ENCODE assay signal across 8 cellular contexts in genomic region chr1:156493154-156493631, GRCh38. TPM values are rescaled to one million over a fixed set of nuclear protein-coding genes. Genes with fewer than 3 reads are reported as not detected.
DNase-seq lines count a peak whose midpoint lies in the region; ATAC-seq, FAIRE-seq and TF ChIP-seq lines count a peak whose summit lies in the region.

No MANE protein-coding gene starts in this region.

- H3K9me3 ChIP-seq in Caco-2, result no peaks in the 10 kb centered on the region
- no peaks in the 10 kb centered on the region for H3K9me3 ChIP-seq in neural progenitor cell (ENCODE audit: low read depth)

- CTCF ChIA-PET in Caco-2 (lab: Charles Lee), result no interaction called here

- POLR2A ChIA-PET in Caco-2 (lab: Charles Lee), result no interaction called here

- H3K27ac ChIP-seq in neural progenitor cell, result no peak overlapping the region

- BruUV-seq in Caco-2 (replicated peaks; lab: Mats Ljungman, UMichigan), result no TSS peak

- no peak for TF ChIP-seq CTCF in Caco-2 (IDR thresholded peaks at IDR 0.05; ENCODE audit: insufficient read depth in 1 of 2, low read depth in 1 of 2, low read length in 1 of 2, severe bottlenecking in 1 of 2, unreplicated experiment in 1 of 2)
- no peak for TF ChIP-seq CTCF in NB4 (IDR thresholded peaks at IDR 0.05; ENCODE audit: low read depth, low read length)
- no peak for TF ChIP-seq CTCF in neural progenitor cell (IDR thresholded peaks at IDR 0.05)

- H4K20me1 ChIP-seq in neural progenitor cell (ENCODE audit: low read depth), result peaks cover 89% of the 10 kb centered on the region

- H3K27me3 Mint-ChIP-seq in Caco-2 (ENCODE audit: insufficient read depth, unreplicated experiment), result no peaks in the 10 kb centered on the region
- peaks cover 5% of the 10 kb centered on the region for H3K27me3 Mint-ChIP-seq in neural progenitor cell (ENCODE audit: insufficient read depth, low read depth)

- H3K4me1 ChIP-seq in Caco-2, result no peaks in the 10 kb centered on the region
- peaks cover 55% of the 10 kb centered on the region for H3K4me1 ChIP-seq in neural progenitor cell

- H3K4me1 Mint-ChIP-seq in Caco-2 (ENCODE audit: low read depth, unreplicated experiment), result peaks cover 22% of the 10 kb centered on the region
- H3K4me1 Mint-ChIP-seq in neural progenitor cell, result peaks cover 78% of the 10 kb centered on the region

- ATAC-seq in HG03159 (IDR thresholded peaks at IDR 0.05; ENCODE audit: unreplicated experiment) (no peak), GM21423 (IDR thresholded peaks at IDR 0.05; ENCODE audit: unreplicated experiment) (no peak)

- no peak for FAIRE-seq in H54 (lab: Jason Lieb, UNC)

- no peak overlapping the region for H2AFZ ChIP-seq in neural progenitor cell (replicated peaks)

- DNase-seq in Caco-2, result no peak
- DNase-seq in NB4 (ENCODE audit: low read depth), result peak; percentile 84
- DNase-seq in cerebellar cortex (ENCODE audit: low spot score), result peak; percentile 97
- peak; percentile 55 for DNase-seq in neural progenitor cell (ENCODE audit: low spot score)
- DNase-seq in H54 (ENCODE audit: insufficient read length, low spot score), result no peak
- DNase-seq in NCI-H510A treated with DMSO at 0.1 percent for 48 hours (lab: John Stamatoyannopoulos, UW), result no peak

- peak overlapping the region; percentile 34 for H3K4me2 ChIP-seq in neural progenitor cell

- no peak overlapping the region for H3K9ac ChIP-seq in neural progenitor cell

- H3K4me3 ChIP-seq in Caco-2 (ENCODE audit: low read depth, low read length) (no peak overlapping the region), NB4 (ENCODE audit: low read depth, low read length) (peak overlapping the region; percentile 64), neural progenitor cell (no peak overlapping the region)

- H3K27ac Mint-ChIP-seq in Caco-2 (ENCODE audit: unreplicated experiment) (peak overlapping the region; percentile 9), neural progenitor cell (no peak overlapping the region)

- H3K36me3 Mint-ChIP-seq in Caco-2 (ENCODE audit: insufficient read depth, unreplicated experiment) (no peaks in the 10 kb centered on the region), neural progenitor cell (peaks cover 6% of the 10 kb centered on the region)

- H3K4me3 Mint-ChIP-seq in Caco-2 (ENCODE audit: unreplicated experiment) (no peak overlapping the region), neural progenitor cell (no peak overlapping the region)

- H3K9me3 Mint-ChIP-seq in Caco-2 (ENCODE audit: unreplicated experiment) (no peaks in the 10 kb centered on the region), neural progenitor cell (no peaks in the 10 kb centered on the region)

- H3K27me3 ChIP-seq in Caco-2 (replicated peaks; ENCODE audit: control insufficient read depth, insufficient read depth, low read length), result no peaks in the 10 kb centered on the region
- H3K27me3 ChIP-seq in neural progenitor cell, result no peaks in the 10 kb centered on the region

- intact Hi-C loops in Caco-2 (cut with micrococcal nuclease; ENCODE audit: unreplicated experiment), result no loop called here

- H3F3A ChIP-seq in neural progenitor cell (ENCODE audit: low read depth), result peaks cover 17% of the 10 kb centered on the region

- H3K36me3 ChIP-seq in Caco-2 (ENCODE audit: control insufficient read depth, insufficient read depth, low read length), result peaks cover 1% of the 10 kb centered on the region; the same call in 1 of the 2 replicates
- H3K36me3 ChIP-seq in neural progenitor cell, result no peaks in the 10 kb centered on the region

- peaks cover 29% of the 10 kb centered on the region for H3K79me2 ChIP-seq in neural progenitor cell (ENCODE audit: low read depth)

- TF ChIP-seq POLR2A in NB4 (IDR thresholded peaks at IDR 0.05; ENCODE audit: extremely low read depth, insufficient read length), result no peak
- TF ChIP-seq POLR2A in H54 (IDR thresholded peaks at IDR 0.05; ENCODE audit: low read depth, low read length), result no peak

RNA-seq across cellular contexts. Expression of gene MEF2D, which starts 7.4 kb away (rescaled TPM):
- 18.6 and 21.4 TPM in 2 replicates for total RNA-seq in Caco-2 (2022)
- total RNA-seq in neural progenitor cell (ENCODE audit: low replicate concordance), result 1.8 and 7.1 TPM in 2 replicates

Comparison
In these comparisons a context has a peak if more than half of its experiments do, and no peak if none do; other contexts are left out.
1. DNase-seq: peak in NB4 (single experiment), cerebellar cortex (single experiment) and neural progenitor cell (single experiment); none in Caco-2 (0 of 2), H54 (single experiment) and NCI-H510A treated with DMSO at 0.1 percent for 48 hours (single experiment).